In genomic region chr5:147451125-147451524, GRCh38 we compare ENCODE assay signal across 20 cellular contexts. TPM values are rescaled to one million over a fixed set of nuclear protein-coding genes. Genes with fewer than 3 reads are reported as not detected.
DNase-seq lines count a peak whose midpoint lies in the region; ATAC-seq and TF ChIP-seq lines count a peak whose summit lies in the region.
"Had no signal": no experiment of that assay in that cellular context is flagged by ENCODE, and none has a peak within 500 bp of the region (broad histone marks: within the 10 kb centered on the region; RNA-seq: fewer than 3 reads in every experiment).

No MANE protein-coding gene starts in this region.

- H3K27me3 Mint-ChIP-seq in WTC11 (ENCODE audit: low read depth) = no peaks in the 10 kb centered on the region; the same call in 1 of the 2 replicates

- H2BK120ac ChIP-seq in trophoblast cell (ENCODE audit: insufficient read depth, low read length, poor library complexity) = no peak overlapping the region

- H3K9me2 ChIP-seq in hepatocyte (replicated peaks; ENCODE audit: insufficient read depth) = no peaks in the 10 kb centered on the region

- H3K36me3 ChIP-seq in ES-I3 (ENCODE audit: insufficient read depth, low read length) (peaks cover 2% of the 10 kb centered on the region; the same call in 1 of the 2 replicates), hepatocyte (replicated peaks; ENCODE audit: insufficient read depth, low read depth) (no peaks in the 10 kb centered on the region), trophoblast cell (ENCODE audit: control insufficient read depth in 1 of 2, insufficient read depth in 2 of 2, low read length in 2 of 2) (peaks cover 0 to under 1% of the 10 kb centered on the region in 2 experiments)
- H3K36me3 ChIP-seq: HAP-1, right lobe of liver had no signal

- H3K4me2 ChIP-seq in hepatocyte (peak overlapping the region; percentile 86), trophoblast cell (ENCODE audit: low read length) (peak overlapping the region; percentile 48)

- H3K14ac ChIP-seq in trophoblast cell (ENCODE audit: low read length) = no peak overlapping the region

- H4K12ac ChIP-seq in trophoblast cell (ENCODE audit: low read depth, low read length) = no peak overlapping the region

- H3K27ac ChIP-seq in hepatocyte (no peak overlapping the region), trophoblast cell (ENCODE audit: low read depth, low read length) (no peak overlapping the region)
- H3K27ac ChIP-seq: right lobe of liver had no signal

- H3K4me1 Mint-ChIP-seq in WTC11 = peaks cover 78% of the 10 kb centered on the region

- H4K8ac ChIP-seq in trophoblast cell (ENCODE audit: low read depth, low read length) = no peak overlapping the region

- H3K18ac ChIP-seq in trophoblast cell (ENCODE audit: low read length) = peak overlapping the region; percentile 54

- peaks cover 3% of the 10 kb centered on the region for H4K20me1 ChIP-seq in hepatocyte (ENCODE audit: insufficient read depth, poor library complexity, severe bottlenecking)

- H4K91ac ChIP-seq in trophoblast cell (ENCODE audit: low read depth, low read length) = peak overlapping the region; percentile 48

- peak; percentile 1; the same call in 1 of the 2 replicates for ATAC-seq in WTC11
- no peak for ATAC-seq in HG03457 (IDR thresholded peaks at IDR 0.05; ENCODE audit: unreplicated experiment)
- ATAC-seq in HG03045 (IDR thresholded peaks at IDR 0.05; ENCODE audit: unreplicated experiment) = no peak
- ATAC-seq: Panc1; right lobe of liver; stimulated activated naive CD8-positive, alpha-beta T cell treated with anti-CD3 and anti-CD28 coated beads, Interleukin-15, amount 100 ng/mL, for 72 hours had no signal

- H2AFZ ChIP-seq in hepatocyte (no peak overlapping the region), trophoblast cell (ENCODE audit: insufficient read depth, low read length, poor library complexity) (no peak overlapping the region)

- H3K4me1 ChIP-seq in ES-I3 (ENCODE audit: insufficient read depth, low read length) = peaks cover 36% of the 10 kb centered on the region
- peaks cover 30% of the 10 kb centered on the region for H3K4me1 ChIP-seq in hepatocyte (ENCODE audit: insufficient read depth)
- H3K4me1 ChIP-seq in trophoblast cell (ENCODE audit: control insufficient read depth in 1 of 2, insufficient read depth in 2 of 2, low read length in 2 of 2) = peaks cover 14 to 23% of the 10 kb centered on the region in 2 experiments

- WGBS in hepatocyte (ENCODE audit: low lambda C conversion rate, missing lambda C conversion rate) = 85% methylated on average over 4 of the region's 4 CpGs
- no CpG with 5 or more reads among the region's 4 CpGs for WGBS in trophoblast cell (ENCODE audit: extremely low coverage, insufficient coverage, insufficient read length)

- peaks cover 16% of the 10 kb centered on the region for H3K36me3 Mint-ChIP-seq in WTC11
- H3K36me3 Mint-ChIP-seq: activated naive CD8-positive, alpha-beta T cell had no signal

- peak overlapping the region; percentile 96 for H3K4me3 Mint-ChIP-seq in WTC11
- H3K4me3 Mint-ChIP-seq: stimulated activated naive CD8-positive, alpha-beta T cell treated with anti-CD3 and anti-CD28 coated beads, Interleukin-15, amount 100 ng/mL, for 72 hours had no signal

- H3K9me3 ChIP-seq in ES-I3 (ENCODE audit: control insufficient read depth, insufficient read depth, low read length) (no peaks in the 10 kb centered on the region), hepatocyte (ENCODE audit: low read depth) (no peaks in the 10 kb centered on the region), trophoblast cell (ENCODE audit: insufficient read depth, low read depth, low read length) (no peaks in the 10 kb centered on the region)
- H3K9me3 ChIP-seq: HAP-1, right lobe of liver had no signal

- POLR2A ChIA-PET in WTC11 (lab: Charles Lee) = no interaction called here

- H2BK5ac ChIP-seq in trophoblast cell (ENCODE audit: low read depth, low read length, poor library complexity) = no peak overlapping the region

- H2AK5ac ChIP-seq in trophoblast cell (ENCODE audit: low read length) = no peak overlapping the region

- H3K27ac Mint-ChIP-seq in WTC11 = peak overlapping the region; percentile 96
- H3K27ac Mint-ChIP-seq: activated naive CD8-positive, alpha-beta T cell; CD4-positive, alpha-beta T cell; stimulated activated naive CD8-positive, alpha-beta T cell treated with anti-CD3 and anti-CD28 coated beads, Interleukin-15, amount 100 ng/mL, for 72 hours had no signal

- no peaks in the 10 kb centered on the region for H3K27me3 ChIP-seq in hepatocyte
- H3K27me3 ChIP-seq in trophoblast cell (ENCODE audit: insufficient read depth, low read length) = no peaks in the 10 kb centered on the region

- H3K79me2 ChIP-seq in hepatocyte (peaks cover 64% of the 10 kb centered on the region), trophoblast cell (ENCODE audit: control insufficient read depth, insufficient read depth, low read length, poor library complexity) (peaks cover 22% of the 10 kb centered on the region)

- peak overlapping the region; percentile 85; the same call in 1 of the 2 replicates for H3K9ac ChIP-seq in ES-I3 (ENCODE audit: low read depth, low read length)
- no peak overlapping the region for H3K9ac ChIP-seq in trophoblast cell (ENCODE audit: low read length)

- peaks cover 19% of the 10 kb centered on the region for H3K79me1 ChIP-seq in trophoblast cell (ENCODE audit: low read length)

- CTCF ChIA-PET in WTC11 (lab: Charles Lee) = interaction anchor here (0.9 to 7.7 kb wide), 17 partner anchors 11 to 262 kb away, joined by 3 to 84 read pairs (median 5); no protein-coding TSS in a partner anchor

- no peaks in the 10 kb centered on the region for H3K9me3 Mint-ChIP-seq in WTC11
- H3K9me3 Mint-ChIP-seq: CD4-positive, alpha-beta T cell; stimulated activated naive CD8-positive, alpha-beta T cell treated with anti-CD3 and anti-CD28 coated beads, Interleukin-15, amount 100 ng/mL, for 72 hours had no signal

- TF ChIP-seq CTCF in WTC11 (IDR thresholded peaks at IDR 0.05) (no peak), hepatocyte (IDR thresholded peaks at IDR 0.05; ENCODE audit: poor library complexity) (no peak)

- no peak overlapping the region for H3K4me3 ChIP-seq in hepatocyte
- no peak overlapping the region for H3K4me3 ChIP-seq in trophoblast cell (ENCODE audit: low read depth, low read length)
- H3K4me3 ChIP-seq: HAP-1, right lobe of liver had no signal

- DNase-seq in WTC11 (ENCODE audit: low spot score) = no peak
- DNase-seq in hepatocyte (ENCODE audit: low spot score) = no peak
- DNase-seq in trophoblast cell = no peak
- no peak for DNase-seq in H4 (ENCODE audit: low spot score)
- no peak for DNase-seq in NCI-H1092 treated with DMSO at 0.1 percent for 48 hours (lab: John Stamatoyannopoulos, UW)
- DNase-seq: activated CD4-positive, CD25-positive, alpha-beta regulatory T cell treated with anti-CD3 and anti-CD28 coated beads, Interleukin-2, amount 50 U/mL, for 72 hours; activated CD8-positive, alpha-beta memory T cell treated with anti-CD3 and anti-CD28 coated beads for 24 hours; CD4-positive, alpha-beta T cell; KBM-7; NCI-H2029 treated with DMSO at 0.1 percent for 48 hours; NCI-H524 treated with DMSO at 0.1 percent for 48 hours; occipital lobe; right lobe of liver; stimulated activated naive CD8-positive, alpha-beta T cell treated with anti-CD3 and anti-CD28 coated beads, Interleukin-15, amount 100 ng/mL, for 72 hours had no signal

- peak overlapping the region; percentile 50 for H2BK12ac ChIP-seq in trophoblast cell (ENCODE audit: low read length)

- no peak overlapping the region for H3K23ac ChIP-seq in trophoblast cell (ENCODE audit: low read length)

- peak overlapping the region; percentile 80 for H3K4ac ChIP-seq in trophoblast cell (ENCODE audit: low read depth, low read length)

TF ChIP-seq in WTC11, 78 proteins besides CTCF, POLR2A, EP300 and RAD21 (continues in another document):
- TF ChIP-seq ZNF232 (CRISPR knock-in tag; IDR thresholded peaks at IDR 0.05) (no peak), SMAD4 (CRISPR knock-in tag; IDR thresholded peaks at IDR 0.05) (no peak), NFYB (CRISPR knock-in tag; conservative IDR thresholded peaks at IDR 0.05; ENCODE audit: low read depth) (no peak), MAX (CRISPR knock-in tag; IDR thresholded peaks at IDR 0.05) (no peak), MLX (CRISPR knock-in tag; IDR thresholded peaks at IDR 0.05) (no peak), ELF4 (CRISPR knock-in tag; IDR thresholded peaks at IDR 0.05; ENCODE audit: low read depth) (no peak), ATF3 (CRISPR knock-in tag; conservative IDR thresholded peaks at IDR 0.05) (no peak), ZBTB43 (CRISPR knock-in tag; IDR thresholded peaks at IDR 0.05) (no peak), NR1H2 (CRISPR knock-in tag; IDR thresholded peaks at IDR 0.05) (no peak), GABPB1 (CRISPR knock-in tag; IDR thresholded peaks at IDR 0.05) (no peak), TCF7 (CRISPR knock-in tag; IDR thresholded peaks at IDR 0.05; ENCODE audit: low read depth) (no peak)

RNA-seq across cellular contexts. Expression of gene DPYSL3, which starts 58.7 kb away (rescaled TPM):
- 329 to 358 TPM (median 338 TPM) in 3 replicates for total RNA-seq in WTC11 (2021)
- total RNA-seq in hepatocyte = 70.4 and 78.0 TPM in 2 replicates
- polyA plus RNA-seq in hepatocyte = 24.9 and 35.7 TPM in 2 replicates
- polyA plus RNA-seq in trophoblast cell (2013) = 126 and 133 TPM in 2 replicates
- total RNA-seq in H4 (2014; rRNA removed; shearing (Covaris generic)) = 65.2 and 83.9 TPM in 2 replicates
- total RNA-seq: CD4-positive, alpha-beta T cell had no signal
